Comparison of ENCODE assay signal across 9 cellular contexts in the genomic region with DNA sequence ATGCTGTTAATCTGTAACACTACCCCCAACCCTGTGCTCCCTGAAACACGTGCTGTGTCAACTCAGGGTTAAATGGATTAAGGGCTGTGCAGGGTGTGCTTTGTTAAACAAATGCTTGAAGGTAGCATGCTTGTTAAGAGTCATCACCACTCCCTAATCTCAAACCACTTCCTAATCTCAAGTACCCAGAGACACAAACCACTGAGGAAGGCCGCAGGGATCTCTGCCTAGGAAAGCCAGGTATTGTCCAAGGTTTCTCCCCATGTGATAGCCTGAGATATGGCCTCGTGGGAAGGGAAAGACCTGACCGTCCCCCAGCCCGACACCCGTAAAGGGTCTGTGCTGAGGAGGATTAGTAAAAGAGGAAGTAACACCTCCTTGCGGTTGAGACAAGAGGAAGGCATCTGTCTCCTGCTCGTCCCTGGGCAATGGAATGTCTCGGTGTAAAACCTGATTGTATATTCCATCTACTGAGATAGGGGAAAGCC. TPM values are rescaled to one million over a fixed set of nuclear protein-coding genes. Genes with fewer than 3 reads are reported as not detected.
DNase-seq lines count a peak whose midpoint lies in the region; ATAC-seq and TF ChIP-seq lines count a peak whose summit lies in the region.
"Not testable (repeated sequence)": the region's sequence is repeated elsewhere in the genome, so short reads cannot be mapped to it uniquely, and the experiment has no call there.
"Had no signal": no experiment of that assay in that cellular context is flagged by ENCODE, and none has a peak within 500 bp of the region (broad histone marks: within the 10 kb centered on the region; RNA-seq: fewer than 3 reads in every experiment).

No MANE protein-coding gene starts in this region.

- not testable (repeated sequence) for H3K9ac ChIP-seq in BLaER1; HUES48 (ENCODE audit: low read depth, low read length)
- H3K9ac ChIP-seq in iPS-18a (ENCODE audit: low read length): peak overlapping the region; percentile 18

- not testable (repeated sequence) for TF ChIP-seq CTCF in progenitor cell of endocrine pancreas (IDR thresholded peaks at IDR 0.05; ENCODE audit: unreplicated experiment)

- not testable (repeated sequence) for H3K9me3 Mint-ChIP-seq in activated naive CD8-positive, alpha-beta T cell treated with anti-CD3 and anti-CD28 coated beads, Interleukin-2, amount 50 U/mL, for 24 hours; progenitor cell of endocrine pancreas (ENCODE audit: low read depth)

- peak overlapping the region; percentile 45 for H3K4me2 ChIP-seq in BLaER1

- H3K4me1 Mint-ChIP-seq in T-helper 17 cell (peaks cover 23% of the 10 kb centered on the region), progenitor cell of endocrine pancreas (ENCODE audit: low read depth) (peaks cover 16% of the 10 kb centered on the region)
- peaks cover 22% of the 10 kb centered on the region for H3K4me1 Mint-ChIP-seq in activated naive CD8-positive, alpha-beta T cell treated with anti-CD3 and anti-CD28 coated beads, Interleukin-2, amount 50 U/mL, for 24 hours

- peak; percentile 63 for DNase-seq in NOMO-1 treated with DMSO at 0.1 percent for 48 hours (lab: John Stamatoyannopoulos, UW; ENCODE audit: unreplicated experiment)
- DNase-seq in T-helper 17 cell; activated naive CD8-positive, alpha-beta T cell treated with anti-CD3 and anti-CD28 coated beads, Interleukin-2, amount 50 U/mL, for 24 hours; progenitor cell of endocrine pancreas (ENCODE audit: low spot score, unreplicated experiment): not testable (repeated sequence)
- peak; percentile 81 for DNase-seq in activated CD8-positive, alpha-beta memory T cell treated with anti-CD3 and anti-CD28 coated beads for 24 hours

- H3K4me1 ChIP-seq in BLaER1: peaks cover 27% of the 10 kb centered on the region
- H3K4me1 ChIP-seq in HUES48 (ENCODE audit: control insufficient read depth, insufficient read depth, low read length): peaks cover 14% of the 10 kb centered on the region
- H3K4me1 ChIP-seq in iPS-18a (ENCODE audit: control insufficient read depth, low read depth, low read length): not testable (repeated sequence)

- H3K4me3 ChIP-seq in BLaER1; HUES48 (ENCODE audit: low read depth, low read length); iPS-18a (ENCODE audit: low read length): not testable (repeated sequence)

- H3K27me3 Mint-ChIP-seq in T-helper 17 cell; activated naive CD8-positive, alpha-beta T cell treated with anti-CD3 and anti-CD28 coated beads, Interleukin-2, amount 50 U/mL, for 24 hours; progenitor cell of endocrine pancreas: not testable (repeated sequence)

- not testable (repeated sequence) for H3K9me3 ChIP-seq in BLaER1; HUES48 (ENCODE audit: control insufficient read depth, insufficient read depth, low read length); T-helper 17 cell (ENCODE audit: control insufficient read depth, low read length, poor library complexity, severe bottlenecking); iPS-18a (ENCODE audit: control insufficient read depth, low read depth, low read length)

- H4K20me1 ChIP-seq in BLaER1: not testable (repeated sequence)

- not testable (repeated sequence) for H3K27ac Mint-ChIP-seq in T-helper 17 cell
- H3K27ac Mint-ChIP-seq in activated naive CD8-positive, alpha-beta T cell treated with anti-CD3 and anti-CD28 coated beads, Interleukin-2, amount 50 U/mL, for 24 hours: peak overlapping the region; percentile 85
- peak overlapping the region; percentile 89 for H3K27ac Mint-ChIP-seq in progenitor cell of endocrine pancreas

- peak overlapping the region; percentile 35; the same call in 1 of the 2 replicates for H3K27ac ChIP-seq in BLaER1
- peak overlapping the region; percentile 81 for H3K27ac ChIP-seq in HUES48 (ENCODE audit: low read depth, low read length)
- H3K27ac ChIP-seq in iPS-18a (ENCODE audit: low read length): not testable (repeated sequence)

- H3K36me3 ChIP-seq in BLaER1: peaks cover 43% of the 10 kb centered on the region
- H3K36me3 ChIP-seq in HUES48 (ENCODE audit: control insufficient read depth, insufficient read depth, low read length); iPS-18a (ENCODE audit: control insufficient read depth, low read depth, low read length): not testable (repeated sequence)

- not testable (repeated sequence) for H3K27me3 ChIP-seq in BLaER1; HUES48 (ENCODE audit: control insufficient read depth, insufficient read depth, low read length); iPS-18a (ENCODE audit: control insufficient read depth, insufficient read depth, low read length)

- H3K4me3 Mint-ChIP-seq in T-helper 17 cell: peak overlapping the region; percentile 66
- H3K4me3 Mint-ChIP-seq in activated naive CD8-positive, alpha-beta T cell treated with anti-CD3 and anti-CD28 coated beads, Interleukin-2, amount 50 U/mL, for 24 hours: peak overlapping the region; percentile 15
- H3K4me3 Mint-ChIP-seq in progenitor cell of endocrine pancreas (ENCODE audit: low read depth): not testable (repeated sequence)

- not testable (repeated sequence) for ATAC-seq in T-helper 17 cell; activated naive CD8-positive, alpha-beta T cell treated with anti-CD3 and anti-CD28 coated beads, Interleukin-2, amount 50 U/mL, for 24 hours

- not testable (repeated sequence) for H3K36me3 Mint-ChIP-seq in T-helper 17 cell (ENCODE audit: low read depth); progenitor cell of endocrine pancreas (ENCODE audit: insufficient read depth)
- peaks cover 25% of the 10 kb centered on the region for H3K36me3 Mint-ChIP-seq in activated naive CD8-positive, alpha-beta T cell treated with anti-CD3 and anti-CD28 coated beads, Interleukin-2, amount 50 U/mL, for 24 hours (ENCODE audit: low read depth)

RNA-seq across cellular contexts. Expression of gene RBM8A, which starts 5.3 kb away (rescaled TPM):
- total RNA-seq in T-helper 17 cell (100 to 1,000 TPM; 126 to 130 TPM), progenitor cell of endocrine pancreas (163 and 173 TPM in 2 replicates)

RNA-seq across cellular contexts. Expression of gene PEX11B, which starts 14.0 kb away (rescaled TPM):
- total RNA-seq in T-helper 17 cell: 10 to 100 TPM; 15.7 TPM
- 21.1 and 23.9 TPM in 2 replicates for total RNA-seq in progenitor cell of endocrine pancreas

RNA-seq across cellular contexts. Expression of gene ITGA10, which starts 22.7 kb away (rescaled TPM):
- 1 to 10 TPM in 1 of 2 donors, under 1 TPM in 1; 0.70 to 1.3 TPM for total RNA-seq in T-helper 17 cell
- 0.81 and 0.89 TPM in 2 replicates for total RNA-seq in progenitor cell of endocrine pancreas

RNA-seq across cellular contexts. Expression of gene LIX1L, which starts 25.3 kb away (rescaled TPM):
- 10 to 100 TPM; 36.6 to 44.1 TPM for total RNA-seq in T-helper 17 cell
- total RNA-seq in progenitor cell of endocrine pancreas: 4.2 and 4.5 TPM in 2 replicates

RNA-seq across cellular contexts. Expression of gene ANKRD34A, which starts 31.8 kb away (rescaled TPM):
- total RNA-seq in T-helper 17 cell (1 to 10 TPM in 1 of 2 donors, under 1 TPM in 1; 0.70 to 1.7 TPM), progenitor cell of endocrine pancreas (0.22 TPM in 1 of 2 replicates, not detected in the other)
- total RNA-seq: Daoy had no signal
